8 cellular contexts compared by ENCODE assay signal in genomic region chr19:18683109-18683954, GRCh38. TPM values are rescaled to one million over a fixed set of nuclear protein-coding genes. Genes with fewer than 3 reads are reported as not detected.
DNase-seq lines count a peak whose midpoint lies in the region; ATAC-seq and TF ChIP-seq lines count a peak whose summit lies in the region.

CRTC1 (plus strand) TSS chr19:18683680; CDS start chr19:18683703, 23 bp downstream.

- H3K4me3 ChIP-seq in GM23338 = peak within 1 kb of the TSS; percentile 84
- peak within 1 kb of the TSS; percentile 93 for H3K4me3 ChIP-seq in Loucy (ENCODE audit: low read length, poor library complexity, severe bottlenecking)
- peak within 1 kb of the TSS; percentile 86 for H3K4me3 ChIP-seq in neural progenitor cell
- peak within 1 kb of the TSS; percentile 53 to 66 (median 62) for H3K4me3 ChIP-seq in stomach

- 1 to 2% (median 1%) methylated on average over 39 to 87 of the region's 93 CpGs for WGBS in stomach, 5 donors

- H3K4me1 ChIP-seq in GM23338 (ENCODE audit: insufficient read depth) (peaks cover 13% of the 10 kb centered on the region), Loucy (ENCODE audit: insufficient read depth, low read length, poor library complexity, severe bottlenecking) (peaks cover 21% of the 10 kb centered on the region), foreskin keratinocyte (no peaks in the 10 kb centered on the region), neural progenitor cell (peaks cover 8% of the 10 kb centered on the region), stomach (peaks cover 15 to 36% (median 31%) of the 10 kb centered on the region in 4 donors)

- H3K36me3 Mint-ChIP-seq in GM23338 (ENCODE audit: low read depth) = no peaks in the 10 kb centered on the region; the same call in 2 of the 3 replicates
- H3K36me3 Mint-ChIP-seq in neural progenitor cell = no peaks in the 10 kb centered on the region

- ATAC-seq in GM23338 (peak; percentile 52), foreskin keratinocyte (peak; percentile 70)

- H4K20me1 ChIP-seq in GM23338 (replicated peaks; ENCODE audit: insufficient read depth) (no peaks in the 10 kb centered on the region; the same call in 1 of the 2 replicates), Loucy (ENCODE audit: insufficient read depth, low read length, poor library complexity, severe bottlenecking) (no peaks in the 10 kb centered on the region), neural progenitor cell (ENCODE audit: low read depth) (peaks cover 17% of the 10 kb centered on the region)

- H3K27me3 ChIP-seq in GM23338 (ENCODE audit: insufficient read depth) (no peaks in the 10 kb centered on the region), Loucy (ENCODE audit: insufficient read depth, low read length, poor library complexity, severe bottlenecking) (no peaks in the 10 kb centered on the region), foreskin keratinocyte (no peaks in the 10 kb centered on the region), neural progenitor cell (no peaks in the 10 kb centered on the region), stomach (no peaks in the 10 kb centered on the region)

- peaks cover 39% of the 10 kb centered on the region for H3K79me2 ChIP-seq in GM23338 (replicated peaks; ENCODE audit: insufficient read depth)
- H3K79me2 ChIP-seq in Loucy (ENCODE audit: insufficient read depth, low read length) = peaks cover 44% of the 10 kb centered on the region
- peaks cover 45% of the 10 kb centered on the region for H3K79me2 ChIP-seq in neural progenitor cell (ENCODE audit: low read depth)

- H3K4me3 Mint-ChIP-seq in GM23338 (peak within 1 kb of the TSS; percentile 85), neural progenitor cell (peak within 1 kb of the TSS; percentile 89)

- peak within 1 kb of the TSS; percentile 93 for H3K9ac ChIP-seq in Loucy (ENCODE audit: low read depth, low read length, poor library complexity, severe bottlenecking)
- H3K9ac ChIP-seq in neural progenitor cell = peak within 1 kb of the TSS; percentile 60

- H3K27me3 Mint-ChIP-seq in GM23338 (ENCODE audit: insufficient read depth, low read depth, poor library complexity) = peaks cover 33% of the 10 kb centered on the region
- peaks cover 5% of the 10 kb centered on the region for H3K27me3 Mint-ChIP-seq in neural progenitor cell (ENCODE audit: insufficient read depth, low read depth)

- no peak for TF ChIP-seq CTCF in GM23338 (conservative IDR thresholded peaks at IDR 0.05; ENCODE audit: low read depth in 2 of 2)
- no peak for TF ChIP-seq CTCF in Loucy (conservative IDR thresholded peaks at IDR 0.05; ENCODE audit: low read length)
- TF ChIP-seq CTCF in foreskin keratinocyte (conservative IDR thresholded peaks at IDR 0.05) = no peak
- no peak for TF ChIP-seq CTCF in neural progenitor cell (IDR thresholded peaks at IDR 0.05)
- TF ChIP-seq CTCF in stomach (IDR thresholded peaks at IDR 0.05) = no peak

- H3K9me3 Mint-ChIP-seq in GM23338 (no peaks in the 10 kb centered on the region), neural progenitor cell (no peaks in the 10 kb centered on the region)

- H3K4me2 ChIP-seq in GM23338 = peak within 1 kb of the TSS; percentile 87
- H3K4me2 ChIP-seq in Loucy (ENCODE audit: low read depth, low read length, poor library complexity, severe bottlenecking) = peak within 1 kb of the TSS; percentile 97
- H3K4me2 ChIP-seq in neural progenitor cell = peak within 1 kb of the TSS; percentile 90

- H3K36me3 ChIP-seq in GM23338 (ENCODE audit: insufficient read depth) = no peaks in the 10 kb centered on the region
- no peaks in the 10 kb centered on the region for H3K36me3 ChIP-seq in Loucy (ENCODE audit: insufficient read depth, low read length)
- H3K36me3 ChIP-seq in neural progenitor cell = no peaks in the 10 kb centered on the region
- no peaks in the 10 kb centered on the region for H3K36me3 ChIP-seq in stomach

- H3K27ac ChIP-seq in GM23338 (ENCODE audit: low read depth) = no peak within 1 kb of the TSS
- H3K27ac ChIP-seq in foreskin keratinocyte = peak within 1 kb of the TSS; percentile 62
- H3K27ac ChIP-seq in neural progenitor cell = no peak within 1 kb of the TSS
- H3K27ac ChIP-seq in stomach = peak within 1 kb of the TSS; percentile 75 to 93 (median 88)

- H3K9me3 ChIP-seq in Loucy (ENCODE audit: insufficient read depth, low read depth, low read length) = no peaks in the 10 kb centered on the region
- no peaks in the 10 kb centered on the region for H3K9me3 ChIP-seq in neural progenitor cell (ENCODE audit: low read depth)
- H3K9me3 ChIP-seq in stomach = no peaks in the 10 kb centered on the region

- peaks cover 10% of the 10 kb centered on the region; the same call in 2 of the 3 replicates for H3K4me1 Mint-ChIP-seq in GM23338
- H3K4me1 Mint-ChIP-seq in neural progenitor cell = peaks cover 15% of the 10 kb centered on the region

- intact Hi-C loops in stomach (cut with DNase I; ENCODE audit: low total_unique reads) = no loop called here

- DNase-seq in DMS153 treated with DMSO at 0.1 percent for 48 hours (lab: John Stamatoyannopoulos, UW; ENCODE audit: unreplicated experiment) = peak; percentile 37
- peak; percentile 90 for DNase-seq in GM23338 (ENCODE audit: low spot score)
- peak; percentile 67 to 78 for DNase-seq in SHP77 (lab: John Stamatoyannopoulos, UW)
- peak; percentile 94 for DNase-seq in activated gamma-delta T cell treated with Interleukin-2 at 50 U/mL for 16 hours
- peak; percentile 25 to 54 for DNase-seq in foreskin keratinocyte
- DNase-seq in neural progenitor cell (ENCODE audit: low spot score) = peak; percentile 95
- peak; percentile 90 for DNase-seq in stomach

- H3K27ac Mint-ChIP-seq in GM23338 (peak within 1 kb of the TSS; percentile 12), neural progenitor cell (peak within 1 kb of the TSS; percentile 24)

- H2AFZ ChIP-seq in GM23338 (peak within 1 kb of the TSS; percentile 87; the same call in 1 of the 2 replicates), Loucy (ENCODE audit: low read length) (peak within 1 kb of the TSS; percentile 96), neural progenitor cell (replicated peaks) (peak within 1 kb of the TSS; percentile 97)

- peak in 1 of 4 donors; percentile 25 for TF ChIP-seq POLR2A in stomach (IDR thresholded peaks at IDR 0.05)

- H3K9me2 ChIP-seq in GM23338 (ENCODE audit: insufficient read depth) = no peaks in the 10 kb centered on the region
- H3K9me2 ChIP-seq in Loucy (replicated peaks; ENCODE audit: low read depth, low read length) = no peaks in the 10 kb centered on the region

- no peak for TF ChIP-seq EP300 in stomach (IDR thresholded peaks at IDR 0.05)

- 0 out of 2 replicates have a peak, but pooled peaks cover 10% of the 10 kb centered on the region for H3F3A ChIP-seq in GM23338 (replicated peaks; ENCODE audit: low read depth)
- H3F3A ChIP-seq in Loucy (ENCODE audit: low read depth) = no peaks in the 10 kb centered on the region
- H3F3A ChIP-seq in neural progenitor cell (ENCODE audit: low read depth) = peaks cover 27% of the 10 kb centered on the region

TF ChIP-seq in GM23338, 12 proteins besides CTCF, POLR2A, EP300 and RAD21:
- TF ChIP-seq NANOG (IDR thresholded peaks at IDR 0.05; ENCODE audit: borderline replicate concordance) (no peak), STAT1 (IDR thresholded peaks at IDR 0.05; ENCODE audit: unreplicated experiment) (no peak), EZH2 (IDR thresholded peaks at IDR 0.05; ENCODE audit: low read depth, unreplicated experiment) (no peak), REST (IDR thresholded peaks at IDR 0.05; ENCODE audit: unreplicated experiment) (peak; percentile 46), POLR2AphosphoS5 (IDR thresholded peaks at IDR 0.05; ENCODE audit: low read depth) (peak; percentile 88), EZH2phosphoT487 (IDR thresholded peaks at IDR 0.05; ENCODE audit: unreplicated experiment) (no peak)

RNA-seq across cellular contexts. Expression of gene CRTC1, which starts in this region (rescaled TPM):
- total RNA-seq in GM23338 (2014; rRNA removed; shearing (Covaris generic)) = 5.4 and 7.1 TPM in 2 replicates
- polyA plus RNA-seq in GM23338 (2016; fragmentation: Nextera tagmentation; extraction: Ambion mirVana) = 6.7 and 8.4 TPM in 2 replicates
- 1.7 and 1.9 TPM in 2 replicates for total RNA-seq in foreskin keratinocyte
- polyA plus RNA-seq in foreskin keratinocyte = 2.9 and 3.5 TPM in 2 replicates
- 2.4 and 5.7 TPM in 2 replicates for total RNA-seq in neural progenitor cell (ENCODE audit: low replicate concordance)
- total RNA-seq in stomach = 10 to 100 TPM in 1 of 5 donors, 1 to 10 TPM in 3, not detected in 1; 4.2 to 28.0 (median 4.7) TPM
- 1 to 10 TPM; 4.6 to 8.4 (median 4.6) TPM for polyA plus RNA-seq in stomach

Comparison
In these comparisons a context has a peak if more than half of its experiments do, and no peak if none do; other contexts are left out.
1. DNase-seq: peak in every context shown above with its lines; median percentile 95 in neural progenitor cell; 94 in activated gamma-delta T cell treated with Interleukin-2 at 50 U/mL for 16 hours; 90 in GM23338; 90 in stomach; 72 in SHP77; 40 in foreskin keratinocyte; 37 in DMS153 treated with DMSO at 0.1 percent for 48 hours.
2. H3K27ac ChIP-seq: peak in foreskin keratinocyte (single experiment) and stomach (5 of 5); none in GM23338 (single experiment) and neural progenitor cell (single experiment).
3. Peak in every context shown above with its lines, with median percentiles within 50 percentile points of each other: H2AFZ ChIP-seq, H3K4me2 ChIP-seq and H3K4me3 ChIP-seq.